In genomic region chr20:62513991-62514390, GRCh38 we compare ENCODE assay signal across 38 cellular contexts. TPM values are rescaled to one million over a fixed set of nuclear protein-coding genes. Genes with fewer than 3 reads are reported as not detected.
"Had no signal": no experiment of that assay in that cellular context is flagged by ENCODE, and none has a peak within 500 bp of the region (broad histone marks: within the 10 kb centered on the region; RNA-seq: fewer than 3 reads in every experiment).

No MANE protein-coding gene starts in this region.

- H3K27ac Mint-ChIP-seq: activated CD4-positive, alpha-beta T cell treated with anti-CD3 and anti-CD28 coated beads, Interleukin-2, amount 10 ng/mL, durations not matched to agents 24 days and 14 days; activated CD8-positive, alpha-beta T cell treated with anti-CD3 and anti-CD28 coated beads for 36 hours; activated naive CD4-positive, alpha-beta T cell treated with anti-CD3 and anti-CD28 coated beads, Interleukin-2, amount 50 U/mL, for 72 hours; activated T-cell treated with anti-CD3 and anti-CD28 coated beads, Interleukin-2, amount 50 U/mL, for 72 hours; activated T-helper 17 cell treated with anti-CD3 and anti-CD28 coated beads, Interleukin-2, amount 50 U/mL, for 72 hours had no signal

- ATAC-seq: activated CD8-positive, alpha-beta T cell treated with anti-CD3 and anti-CD28 coated beads for 36 hours; activated naive CD4-positive, alpha-beta T cell treated with anti-CD3 and anti-CD28 coated beads, Interleukin-2, amount 50 U/mL, for 72 hours; activated T-cell treated with anti-CD3 and anti-CD28 coated beads, Interleukin-2, amount 50 U/mL, for 72 hours; activated T-helper 17 cell treated with anti-CD3 and anti-CD28 coated beads, Interleukin-2, amount 50 U/mL, for 72 hours; body of pancreas; PC-3; Right ventricle myocardium inferior had no signal

- DNase-seq: activated CD4-positive, alpha-beta T cell treated with anti-CD3 and anti-CD28 coated beads, Interleukin-2, amount 10 ng/mL, durations not matched to agents 24 days and 14 days; activated CD4-positive, alpha-beta T cell treated with anti-CD3 and anti-CD28 coated beads, Interleukin-2, amount 50 U/mL, for 4 hours; activated CD8-positive, alpha-beta T cell treated with anti-CD3 and anti-CD28 coated beads for 36 hours; activated effector memory CD4-positive, alpha-beta T cell treated with anti-CD3 and anti-CD28 coated beads, Interleukin-2, amount 50 U/mL, for 16 hours; activated naive CD4-positive, alpha-beta T cell; activated T-cell treated with anti-CD3 and anti-CD28 coated beads, Interleukin-2, amount 50 U/mL, for 1 hour; activated T-cell treated with anti-CD3 and anti-CD28 coated beads, Interleukin-2, amount 50 U/mL, for 72 hours; adrenal gland; body of pancreas; central memory CD4-positive, alpha-beta T cell; NCI-H1092 treated with DMSO at 0.1 percent for 48 hours; NCI-H1417; NCI-H146; NCI-H187; NCI-H2029 treated with DMSO at 0.1 percent for 48 hours; NCI-H2107; NCI-H2171; NCI-H510A; NCI-H526; NCI-H748 treated with DMSO at 0.1 percent for 48 hours; NK-92 treated with Interleukin-12 subunit alpha and Interleukin-12 subunit beta, amount 100 ng/mL, for 24 hours; PC-3; SIG-M5; SW 1271; T-helper 1 cell; T-helper 2 cell; T-helper 9 cell; WERI-Rb-1 had no signal

- H3K4me3 ChIP-seq: adrenal gland, body of pancreas, breast epithelium had no signal

- H3K4me3 Mint-ChIP-seq: activated CD4-positive, alpha-beta T cell treated with anti-CD3 and anti-CD28 coated beads, Interleukin-2, amount 10 ng/mL, durations not matched to agents 24 days and 14 days; activated CD8-positive, alpha-beta T cell treated with anti-CD3 and anti-CD28 coated beads for 36 hours; activated T-cell treated with anti-CD3 and anti-CD28 coated beads, Interleukin-2, amount 50 U/mL, for 72 hours; activated T-helper 17 cell treated with anti-CD3 and anti-CD28 coated beads, Interleukin-2, amount 50 U/mL, for 72 hours had no signal

- H3K36me3 ChIP-seq: adrenal gland, breast epithelium, WERI-Rb-1 had no signal

- H3K4me1 ChIP-seq: adrenal gland, body of pancreas, breast epithelium had no signal

- FAIRE-seq: astrocyte, RCC 7860 had no signal

- H3K4me1 Mint-ChIP-seq: activated CD4-positive, alpha-beta T cell treated with anti-CD3 and anti-CD28 coated beads, Interleukin-2, amount 10 ng/mL, durations not matched to agents 24 days and 14 days; activated T-helper 17 cell treated with anti-CD3 and anti-CD28 coated beads, Interleukin-2, amount 50 U/mL, for 72 hours had no signal

- H3K27ac ChIP-seq: adrenal gland, body of pancreas, breast epithelium, RWPE1, WERI-Rb-1 had no signal

- H3K36me3 Mint-ChIP-seq: activated naive CD4-positive, alpha-beta T cell treated with anti-CD3 and anti-CD28 coated beads, Interleukin-2, amount 50 U/mL, for 72 hours had no signal

- H3K9me3 ChIP-seq: adrenal gland, body of pancreas, breast epithelium had no signal

- H3K9me3 Mint-ChIP-seq: activated CD4-positive, alpha-beta T cell treated with anti-CD3 and anti-CD28 coated beads, Interleukin-2, amount 10 ng/mL, durations not matched to agents 24 days and 14 days; activated CD8-positive, alpha-beta T cell treated with anti-CD3 and anti-CD28 coated beads for 36 hours; activated naive CD4-positive, alpha-beta T cell treated with anti-CD3 and anti-CD28 coated beads, Interleukin-2, amount 50 U/mL, for 72 hours; activated T-cell treated with anti-CD3 and anti-CD28 coated beads, Interleukin-2, amount 50 U/mL, for 72 hours; activated T-helper 17 cell treated with anti-CD3 and anti-CD28 coated beads, Interleukin-2, amount 50 U/mL, for 72 hours had no signal

RNA-seq across cellular contexts. Expression of gene GATA5, which starts 38.2 kb away (rescaled TPM):
- total RNA-seq: activated CD4-positive, alpha-beta T cell treated with anti-CD3 and anti-CD28 coated beads, Interleukin-2, amount 10 ng/mL, durations not matched to agents 24 days and 14 days; activated CD8-positive, alpha-beta memory T cell treated with anti-CD3 and anti-CD28 coated beads for 36 hours; activated CD8-positive, alpha-beta T cell treated with anti-CD3 and anti-CD28 coated beads for 36 hours; activated naive CD4-positive, alpha-beta T cell treated with anti-CD3 and anti-CD28 coated beads, Interleukin-2, amount 50 U/mL, for 72 hours; activated T-cell treated with anti-CD3 and anti-CD28 coated beads, Interleukin-2, amount 50 U/mL, for 72 hours; activated T-helper 17 cell treated with anti-CD3 and anti-CD28 coated beads, Interleukin-2, amount 50 U/mL, for 72 hours; astrocyte; body of pancreas; cerebellum; M059J had no signal
